Comparison of ENCODE assay signal across 8 cellular contexts in genomic region chr22:50530280-50530856, GRCh38. TPM values are rescaled to one million over a fixed set of nuclear protein-coding genes. Genes with fewer than 3 reads are reported as not detected.
A peak's percentile ranks its signal among the peaks of the same experiment; 100 is the strongest.
DNase-seq lines count a peak whose midpoint lies in the region; ATAC-seq and TF ChIP-seq lines count a peak whose summit lies in the region.

No MANE protein-coding gene starts in this region.

- no peak for TF ChIP-seq CTCF in ovary (IDR thresholded peaks at IDR 0.05)

- H3K9me3 ChIP-seq in Karpas-422 (ENCODE audit: low read length), result no peaks in the 10 kb centered on the region
- no peaks in the 10 kb centered on the region for H3K9me3 ChIP-seq in ovary

- no peaks in the 10 kb centered on the region for H3K27me3 Mint-ChIP-seq in activated T-helper 1 cell treated with anti-CD3 and anti-CD28 coated beads, Interleukin-12 subunit alpha, Interleukin-12 subunit beta, Interleukin-2, Interleukin-4 antibody, amounts not matched to agents 30 ng/mL and 10 ng/mL and 1 ng/mL, durations not matched to agents 14 hours and 24 hours and 36 hours (ENCODE audit: insufficient read depth)

- 0 to 2% (median 0%) methylated on average over 22 to 58 of the region's 58 CpGs for WGBS in ovary, 3 donors

- no peaks in the 10 kb centered on the region for H3K9me2 ChIP-seq in Karpas-422 (replicated peaks; ENCODE audit: insufficient read depth, low read length)

- H4K20me1 ChIP-seq in Karpas-422 (ENCODE audit: insufficient read depth, low read depth, low read length), result no peaks in the 10 kb centered on the region

- peaks cover 7% of the 10 kb centered on the region for H3K36me3 Mint-ChIP-seq in activated T-helper 1 cell treated with anti-CD3 and anti-CD28 coated beads, Interleukin-12 subunit alpha, Interleukin-12 subunit beta, Interleukin-2, Interleukin-4 antibody, amounts not matched to agents 30 ng/mL and 10 ng/mL and 1 ng/mL, durations not matched to agents 14 hours and 24 hours and 36 hours (ENCODE audit: low read depth)

- H2AFZ ChIP-seq in Karpas-422 (ENCODE audit: low read length), result no peak overlapping the region

- no peak for TF ChIP-seq POLR2A in ovary (IDR thresholded peaks at IDR 0.05)

- H3K9ac ChIP-seq in Karpas-422 (ENCODE audit: low read length), result peak overlapping the region; percentile 88

- intact Hi-C loops in activated T-helper 1 cell treated with anti-CD3 and anti-CD28 coated beads, Interleukin-12 subunit alpha, Interleukin-12 subunit beta, Interleukin-2, Interleukin-4 antibody, amounts not matched to agents 30 ng/mL and 10 ng/mL and 1 ng/mL, durations not matched to agents 14 hours and 24 hours and 36 hours (cut with micrococcal nuclease), result loop anchor here (1.0 to 10.0 kb wide), 3 partner anchors 14 to 566 kb away; partner anchors contain the start of genes KLHDC7B and PIM3
- intact Hi-C loops in Right ventricle myocardium inferior (cut with DNase I), result no loop called here
- intact Hi-C loops in ovary (cut with DNase I), result no loop called here

- ATAC-seq in Right ventricle myocardium inferior (peak; percentile 55), HG03135 (IDR thresholded peaks at IDR 0.05; ENCODE audit: unreplicated experiment) (no peak), GM18861 (IDR thresholded peaks at IDR 0.05; ENCODE audit: unreplicated experiment) (no peak)

- peaks cover 45% of the 10 kb centered on the region for H3K4me1 Mint-ChIP-seq in activated T-helper 1 cell treated with anti-CD3 and anti-CD28 coated beads, Interleukin-12 subunit alpha, Interleukin-12 subunit beta, Interleukin-2, Interleukin-4 antibody, amounts not matched to agents 30 ng/mL and 10 ng/mL and 1 ng/mL, durations not matched to agents 14 hours and 24 hours and 36 hours (ENCODE audit: low read depth)

- peak overlapping the region; percentile 99 for H3K27ac Mint-ChIP-seq in activated T-helper 1 cell treated with anti-CD3 and anti-CD28 coated beads, Interleukin-12 subunit alpha, Interleukin-12 subunit beta, Interleukin-2, Interleukin-4 antibody, amounts not matched to agents 30 ng/mL and 10 ng/mL and 1 ng/mL, durations not matched to agents 14 hours and 24 hours and 36 hours

- H3K4me3 ChIP-seq in Karpas-422 (ENCODE audit: low read length) (peak overlapping the region; percentile 78), ovary (peak overlapping the region; percentile 37)

- H3K36me3 ChIP-seq in Karpas-422 (ENCODE audit: insufficient read depth, low read length) (no peaks in the 10 kb centered on the region), ovary (no peaks in the 10 kb centered on the region)

- no peaks in the 10 kb centered on the region for H3K9me3 Mint-ChIP-seq in activated T-helper 1 cell treated with anti-CD3 and anti-CD28 coated beads, Interleukin-12 subunit alpha, Interleukin-12 subunit beta, Interleukin-2, Interleukin-4 antibody, amounts not matched to agents 30 ng/mL and 10 ng/mL and 1 ng/mL, durations not matched to agents 14 hours and 24 hours and 36 hours

- H3K27me3 ChIP-seq in Karpas-422 (ENCODE audit: low read length), result no peaks in the 10 kb centered on the region
- H3K27me3 ChIP-seq in ovary, result peaks cover 6% of the 10 kb centered on the region

- H3K27ac ChIP-seq in Karpas-422 (ENCODE audit: low read length) (peak overlapping the region; percentile 95), ovary (peak overlapping the region in 1 of 2 donors; percentile 39)

- no peaks in the 10 kb centered on the region for H3K79me2 ChIP-seq in Karpas-422 (ENCODE audit: low read length)

- peaks cover 65% of the 10 kb centered on the region for H3K4me1 ChIP-seq in Karpas-422 (ENCODE audit: low read length)
- peaks cover 25% of the 10 kb centered on the region for H3K4me1 ChIP-seq in ovary (ENCODE audit: insufficient read depth)

- H3K4me2 ChIP-seq in Karpas-422 (ENCODE audit: low read depth, low read length, poor library complexity, severe bottlenecking), result peak overlapping the region; percentile 75

- H3K4me3 Mint-ChIP-seq in activated T-helper 1 cell treated with anti-CD3 and anti-CD28 coated beads, Interleukin-12 subunit alpha, Interleukin-12 subunit beta, Interleukin-2, Interleukin-4 antibody, amounts not matched to agents 30 ng/mL and 10 ng/mL and 1 ng/mL, durations not matched to agents 14 hours and 24 hours and 36 hours, result peak overlapping the region; percentile 93

- DNase-seq in activated naive CD4-positive, alpha-beta T cell treated with Interleukin-2 at 50 U/mL for 16 hours, result peak; percentile 71
- DNase-seq in activated naive CD4-positive, alpha-beta T cell (lab: John Stamatoyannopoulos, UW), result no peak
- DNase-seq in Karpas-422, result peak; percentile 74
- DNase-seq in activated T-helper 1 cell treated with anti-CD3 and anti-CD28 coated beads, Interleukin-12 subunit alpha, Interleukin-12 subunit beta, Interleukin-2, Interleukin-4 antibody, amounts not matched to agents 30 ng/mL and 10 ng/mL and 1 ng/mL, durations not matched to agents 14 hours and 24 hours and 36 hours (ENCODE audit: low spot score), result no peak
- peak; percentile 96 for DNase-seq in Right ventricle myocardium inferior (ENCODE audit: missing footprints)
- DNase-seq in ovary, result peak in 4 of 5 donors; percentile 61 to 72 (median 66)

- TF ChIP-seq EP300 in ovary (IDR thresholded peaks at IDR 0.05), result no peak

RNA-seq across cellular contexts. Expression of gene TYMP, which starts 0.6 kb away (rescaled TPM):
- 1.8 and 5.0 TPM in 2 replicates for total RNA-seq in Karpas-422 (2014; rRNA removed; shearing (Covaris generic); ENCODE audit: low replicate concordance)
- total RNA-seq in activated T-helper 1 cell treated with anti-CD3 and anti-CD28 coated beads, Interleukin-12 subunit alpha, Interleukin-12 subunit beta, Interleukin-2, Interleukin-4 antibody, amounts not matched to agents 30 ng/mL and 10 ng/mL and 1 ng/mL, durations not matched to agents 14 hours and 24 hours and 36 hours, result 57.2 and 59.9 TPM in 2 replicates
- total RNA-seq in Right ventricle myocardium inferior (15.5 TPM), ovary (10 to 100 TPM in 5 of 7 donors, 1 to 10 TPM in 2; 6.6 to 72.4 (median 15.9) TPM)
- polyA plus RNA-seq in ovary, result 1 to 10 TPM; 2.7 to 8.4 TPM

RNA-seq across cellular contexts. Expression of gene SCO2, which starts 5.0 kb away (rescaled TPM):
- total RNA-seq in Karpas-422 (2014; rRNA removed; shearing (Covaris generic); ENCODE audit: low replicate concordance), result 1.1 and 14.2 TPM in 2 replicates
- 8.7 and 14.8 TPM in 2 replicates for total RNA-seq in activated T-helper 1 cell treated with anti-CD3 and anti-CD28 coated beads, Interleukin-12 subunit alpha, Interleukin-12 subunit beta, Interleukin-2, Interleukin-4 antibody, amounts not matched to agents 30 ng/mL and 10 ng/mL and 1 ng/mL, durations not matched to agents 14 hours and 24 hours and 36 hours
- total RNA-seq in Right ventricle myocardium inferior (not detected), ovary (1 to 10 TPM in 2 of 7 donors, under 1 TPM in 2, not detected in 3; 0.73 to 5.1 (median 2.6) TPM)
- under 1 TPM in 1 of 2 donors, not detected in 1; 0.75 TPM for polyA plus RNA-seq in ovary

RNA-seq across cellular contexts. Expression of gene KLHDC7B, which starts 15.3 kb away (rescaled TPM):
- total RNA-seq in Karpas-422 (2014; rRNA removed; shearing (Covaris generic); ENCODE audit: low replicate concordance), result 4.5 and 9.8 TPM in 2 replicates
- total RNA-seq in activated T-helper 1 cell treated with anti-CD3 and anti-CD28 coated beads, Interleukin-12 subunit alpha, Interleukin-12 subunit beta, Interleukin-2, Interleukin-4 antibody, amounts not matched to agents 30 ng/mL and 10 ng/mL and 1 ng/mL, durations not matched to agents 14 hours and 24 hours and 36 hours, result 5.5 TPM in 2 replicates
- not detected for total RNA-seq in Right ventricle myocardium inferior
- total RNA-seq in ovary, result under 1 TPM in 5 of 7 donors, not detected in 2; 0.10 to 0.12 (median 0.10) TPM
- under 1 TPM; 0.04 to 0.13 TPM for polyA plus RNA-seq in ovary

RNA-seq across cellular contexts. Expression of gene NCAPH2, which starts 22.3 kb away (rescaled TPM):
- total RNA-seq in Karpas-422 (2014; rRNA removed; shearing (Covaris generic); ENCODE audit: low replicate concordance), result 24.6 and 53.5 TPM in 2 replicates
- total RNA-seq in activated T-helper 1 cell treated with anti-CD3 and anti-CD28 coated beads, Interleukin-12 subunit alpha, Interleukin-12 subunit beta, Interleukin-2, Interleukin-4 antibody, amounts not matched to agents 30 ng/mL and 10 ng/mL and 1 ng/mL, durations not matched to agents 14 hours and 24 hours and 36 hours, result 133 and 134 TPM in 2 replicates
- total RNA-seq in Right ventricle myocardium inferior, result 26.7 TPM
- 10 to 100 TPM; 37.1 to 61.5 (median 53.7) TPM for total RNA-seq in ovary
- 10 to 100 TPM; 11.5 to 49.0 TPM for polyA plus RNA-seq in ovary

RNA-seq across cellular contexts. Expression of gene LMF2, which starts 22.9 kb away (rescaled TPM):
- 19.2 and 21.4 TPM in 2 replicates for total RNA-seq in Karpas-422 (2014; rRNA removed; shearing (Covaris generic); ENCODE audit: low replicate concordance)
- 79.5 and 81.2 TPM in 2 replicates for total RNA-seq in activated T-helper 1 cell treated with anti-CD3 and anti-CD28 coated beads, Interleukin-12 subunit alpha, Interleukin-12 subunit beta, Interleukin-2, Interleukin-4 antibody, amounts not matched to agents 30 ng/mL and 10 ng/mL and 1 ng/mL, durations not matched to agents 14 hours and 24 hours and 36 hours
- 24.9 TPM for total RNA-seq in Right ventricle myocardium inferior
- 10 to 100 TPM; 43.6 to 76.6 (median 60.9) TPM for total RNA-seq in ovary
- 10 to 100 TPM in 1 of 2 donors, 1 to 10 TPM in 1; 1.5 to 52.3 TPM for polyA plus RNA-seq in ovary

Comparison
In these comparisons a context has a peak if more than half of its experiments do, and no peak if none do; other contexts are left out.
1. DNase-seq: peak in activated naive CD4-positive, alpha-beta T cell treated with Interleukin-2 at 50 U/mL for 16 hours (single experiment), Karpas-422 (single experiment), Right ventricle myocardium inferior (single experiment) and ovary (4 of 5); none in activated naive CD4-positive, alpha-beta T cell (0 of 4) and activated T-helper 1 cell treated with anti-CD3 and anti-CD28 coated beads, Interleukin-12 subunit alpha, Interleukin-12 subunit beta, Interleukin-2, Interleukin-4 antibody, amounts not matched to agents 30 ng/mL and 10 ng/mL and 1 ng/mL, durations not matched to agents 14 hours and 24 hours and 36 hours (single experiment).